Comparison of ENCODE assay signal across 8 cellular contexts in the genomic region with DNA sequence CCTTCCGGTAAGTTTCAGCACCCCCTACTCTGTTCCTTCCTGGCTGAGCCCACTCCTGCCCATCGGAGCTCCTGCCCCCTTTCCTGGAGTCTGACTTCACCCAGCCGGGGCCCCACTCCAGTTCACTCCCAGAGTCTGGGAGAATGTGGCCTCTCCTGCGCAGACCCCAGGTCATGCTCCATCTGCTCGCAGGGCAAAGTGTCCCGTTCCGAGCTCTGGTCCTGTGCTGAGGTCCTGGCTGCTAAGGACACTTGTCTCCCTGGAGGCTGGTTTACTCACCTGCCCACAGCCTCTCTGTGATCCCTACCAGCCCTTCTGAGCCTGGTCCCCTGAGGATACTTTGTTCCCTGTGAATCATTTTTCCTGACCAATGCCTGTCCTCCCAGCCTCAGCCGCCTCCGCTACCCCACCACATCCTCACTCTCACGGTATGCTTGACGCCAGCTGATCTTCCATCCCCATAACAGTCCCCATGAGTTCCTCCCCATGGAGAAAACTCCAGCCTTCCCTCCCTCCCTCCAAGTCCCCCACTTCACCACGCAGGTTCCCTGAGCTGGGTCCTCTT. TPM values are rescaled to one million over a fixed set of nuclear protein-coding genes. Genes with fewer than 3 reads are reported as not detected.
DNase-seq lines count a peak whose midpoint lies in the region; ATAC-seq and TF ChIP-seq lines count a peak whose summit lies in the region.

No MANE protein-coding gene starts in this region.

- intact Hi-C loops in activated CD8-positive, alpha-beta T cell treated with anti-CD3 and anti-CD28 coated beads for 36 hours (cut with micrococcal nuclease) = no loop called here
- intact Hi-C loops in adrenal gland (cut with DNase I) = loop anchor here in 1 of 2 donors (5.0 kb wide), 1 partner anchor 82 kb away; a partner anchor contains a TSS

- H3K4me3 ChIP-seq in adrenal gland (peak overlapping the region in 3 of 4 donors; percentile 13 to 73 (median 25)), BE2C (ENCODE audit: low read depth, low read length) (no peak overlapping the region)

- H3K4me1 ChIP-seq in adrenal gland (replicated peaks in 1 of 2) (peaks cover 62 to 77% of the 10 kb centered on the region in 2 donors), BE2C (peaks cover 7% of the 10 kb centered on the region; the same call in 1 of the 2 replicates)

- H3K36me3 Mint-ChIP-seq in activated CD8-positive, alpha-beta T cell treated with anti-CD3 and anti-CD28 coated beads for 36 hours (ENCODE audit: low read depth) = peaks cover 2% of the 10 kb centered on the region
- H3K36me3 Mint-ChIP-seq in activated CD8-positive, alpha-beta T cell treated with anti-CD3 and anti-CD28 coated beads, Interleukin-2, amount 10 ng/mL, durations not matched to agents 7 days and 5 days (ENCODE audit: low read depth) = peaks cover 6% of the 10 kb centered on the region

- peaks cover 15% of the 10 kb centered on the region for H3K27me3 Mint-ChIP-seq in activated CD8-positive, alpha-beta T cell treated with anti-CD3 and anti-CD28 coated beads for 36 hours
- H3K27me3 Mint-ChIP-seq in activated CD8-positive, alpha-beta T cell treated with anti-CD3 and anti-CD28 coated beads, Interleukin-2, amount 10 ng/mL, durations not matched to agents 7 days and 5 days (ENCODE audit: low read depth) = peaks cover 22% of the 10 kb centered on the region

- POLR2A ChIA-PET in activated CD8-positive, alpha-beta T cell treated with anti-CD3 and anti-CD28 coated beads for 36 hours (lab: Charles Lee) = no interaction called here
- POLR2A ChIA-PET in activated CD8-positive, alpha-beta T cell treated with anti-CD3 and anti-CD28 coated beads, Interleukin-2, amount 10 ng/mL, durations not matched to agents 7 days and 5 days (lab: Charles Lee) = interaction anchor here (0.8 to 1.6 kb wide), 2 partner anchors 8 to 29 kb away, joined by 3 to 4 read pairs; no protein-coding TSS in a partner anchor

- H3K9me3 ChIP-seq in adrenal gland (replicated peaks in 1 of 3) (no peaks in the 10 kb centered on the region), BE2C (no peaks in the 10 kb centered on the region)

- peak in 1 of 2 donors; percentile 68 for TF ChIP-seq POLR2A in adrenal gland (IDR thresholded peaks at IDR 0.05)

- H3K9me3 Mint-ChIP-seq in activated CD8-positive, alpha-beta T cell treated with anti-CD3 and anti-CD28 coated beads for 36 hours = peaks cover 2% of the 10 kb centered on the region
- no peaks in the 10 kb centered on the region for H3K9me3 Mint-ChIP-seq in activated CD8-positive, alpha-beta T cell treated with anti-CD3 and anti-CD28 coated beads, Interleukin-2, amount 10 ng/mL, durations not matched to agents 7 days and 5 days (ENCODE audit: insufficient read depth)

- no peak for TF ChIP-seq CTCF in activated CD8-positive, alpha-beta T cell treated with anti-CD3 and anti-CD28 coated beads for 36 hours (IDR thresholded peaks at IDR 0.05)
- TF ChIP-seq CTCF in adrenal gland (IDR thresholded peaks at IDR 0.05) (peak in 1 of 6 experiments; percentile 9), BE2C (IDR thresholded peaks at IDR 0.05; ENCODE audit: low read depth, low read length) (no peak)

- WGBS in adrenal gland, 4 donors = 22 to 28% (median 24%) methylated on average over 10 to 12 of the region's 12 CpGs

- H3K27ac ChIP-seq in adrenal gland = peak overlapping the region; percentile 39 to 93 (median 78)
- peak overlapping the region; percentile 27 for H3K27ac ChIP-seq in temporal lobe (ENCODE audit: low read depth, low read length)

- H3K27ac Mint-ChIP-seq in activated CD8-positive, alpha-beta T cell treated with anti-CD3 and anti-CD28 coated beads for 36 hours = no peak overlapping the region
- no peak overlapping the region for H3K27ac Mint-ChIP-seq in activated CD8-positive, alpha-beta T cell treated with anti-CD3 and anti-CD28 coated beads, Interleukin-2, amount 10 ng/mL, durations not matched to agents 7 days and 5 days

- H3K36me3 ChIP-seq in adrenal gland (replicated peaks in 1 of 2) (peaks cover 0 to 26% of the 10 kb centered on the region in 2 donors), BE2C (no peaks in the 10 kb centered on the region)

- peaks cover 18% of the 10 kb centered on the region for H3K4me1 Mint-ChIP-seq in activated CD8-positive, alpha-beta T cell treated with anti-CD3 and anti-CD28 coated beads for 36 hours (ENCODE audit: low read depth)
- peaks cover 29% of the 10 kb centered on the region for H3K4me1 Mint-ChIP-seq in activated CD8-positive, alpha-beta T cell treated with anti-CD3 and anti-CD28 coated beads, Interleukin-2, amount 10 ng/mL, durations not matched to agents 7 days and 5 days (ENCODE audit: low read depth)

- no peak for ATAC-seq in activated CD8-positive, alpha-beta T cell treated with anti-CD3 and anti-CD28 coated beads for 36 hours
- ATAC-seq in activated CD8-positive, alpha-beta T cell treated with anti-CD3 and anti-CD28 coated beads, Interleukin-2, amount 10 ng/mL, durations not matched to agents 7 days and 5 days = no peak
- ATAC-seq in HG02884 (IDR thresholded peaks at IDR 0.05; ENCODE audit: unreplicated experiment) (no peak), left lobe of liver (no peak)

- CTCF ChIA-PET in activated CD8-positive, alpha-beta T cell treated with anti-CD3 and anti-CD28 coated beads for 36 hours (lab: Charles Lee) = no interaction called here
- CTCF ChIA-PET in activated CD8-positive, alpha-beta T cell treated with anti-CD3 and anti-CD28 coated beads, Interleukin-2, amount 10 ng/mL, durations not matched to agents 7 days and 5 days (lab: Charles Lee) = no interaction called here

- peak overlapping the region; percentile 16 for H3K4me3 Mint-ChIP-seq in activated CD8-positive, alpha-beta T cell treated with anti-CD3 and anti-CD28 coated beads for 36 hours
- no peak overlapping the region for H3K4me3 Mint-ChIP-seq in activated CD8-positive, alpha-beta T cell treated with anti-CD3 and anti-CD28 coated beads, Interleukin-2, amount 10 ng/mL, durations not matched to agents 7 days and 5 days

- no peak for DNase-seq in activated CD8-positive, alpha-beta T cell treated with anti-CD3 and anti-CD28 coated beads for 36 hours
- DNase-seq in activated CD8-positive, alpha-beta T cell treated with anti-CD3 and anti-CD28 coated beads, Interleukin-2, amount 10 ng/mL, durations not matched to agents 7 days and 5 days = no peak
- DNase-seq in adrenal gland = peak; percentile 39 to 83 (median 76)
- DNase-seq in iPS-NIHi7 (ENCODE audit: extremely low spot score) = peak; percentile 35
- DNase-seq in BE2C = no peak
- no peak for DNase-seq in left lobe of liver (ENCODE audit: low spot score)

- H3K27me3 ChIP-seq in adrenal gland (no peaks in the 10 kb centered on the region), BE2C (peaks cover 22% of the 10 kb centered on the region)

RNA-seq across cellular contexts. Expression of a gene that starts 0.5 kb away (rescaled TPM):
- under 1 TPM; 0.07 to 0.31 TPM for total RNA-seq in activated CD8-positive, alpha-beta T cell treated with anti-CD3 and anti-CD28 coated beads for 36 hours
- total RNA-seq in activated CD8-positive, alpha-beta T cell treated with anti-CD3 and anti-CD28 coated beads, Interleukin-2, amount 10 ng/mL, durations not matched to agents 7 days and 5 days = 1 to 10 TPM in 1 of 2 experiments, under 1 TPM in 1; 0.63 to 1.0 TPM
- total RNA-seq in adrenal gland (100 to 1,000 TPM in 1 of 8 donors, 10 to 100 TPM in 7; 15.7 to 112 (median 31.6) TPM), temporal lobe (0.49 TPM), left lobe of liver (15.7 TPM)
- 100 to 1,000 TPM in 1 of 3 donors, 10 to 100 TPM in 1, 1 to 10 TPM in 1; 6.3 to 267 (median 76.5) TPM for polyA plus RNA-seq in adrenal gland
- polyA plus RNA-seq in BE2C (2012; ENCODE audit: insufficient read depth, insufficient read length, low read depth) = not detected

RNA-seq across cellular contexts. Expression of a gene that starts 13.9 kb away (rescaled TPM):
- 10 to 100 TPM; 44.9 to 45.6 TPM for total RNA-seq in activated CD8-positive, alpha-beta T cell treated with anti-CD3 and anti-CD28 coated beads for 36 hours
- 100 to 1,000 TPM; 153 to 172 TPM for total RNA-seq in activated CD8-positive, alpha-beta T cell treated with anti-CD3 and anti-CD28 coated beads, Interleukin-2, amount 10 ng/mL, durations not matched to agents 7 days and 5 days
- total RNA-seq in adrenal gland = 1,000 to 10,000 TPM; 1,712 to 4,168 (median 2,244) TPM
- 1,000 to 10,000 TPM in 2 of 3 donors, 100 to 1,000 TPM in 1; 641 to 1,561 (median 1,335) TPM for polyA plus RNA-seq in adrenal gland
- 36.9 TPM for total RNA-seq in temporal lobe
- polyA plus RNA-seq in BE2C (2012; ENCODE audit: insufficient read depth, insufficient read length, low read depth) = 193 TPM
- 564 TPM for total RNA-seq in left lobe of liver

RNA-seq across cellular contexts. Expression of a gene that starts 52.9 kb away (rescaled TPM):
- total RNA-seq in activated CD8-positive, alpha-beta T cell treated with anti-CD3 and anti-CD28 coated beads for 36 hours = not detected
- not detected for total RNA-seq in activated CD8-positive, alpha-beta T cell treated with anti-CD3 and anti-CD28 coated beads, Interleukin-2, amount 10 ng/mL, durations not matched to agents 7 days and 5 days
- total RNA-seq in adrenal gland = under 1 TPM in 1 of 8 donors, not detected in 7; 0.61 TPM
- polyA plus RNA-seq in adrenal gland = not detected
- total RNA-seq in temporal lobe = not detected
- not detected for polyA plus RNA-seq in BE2C (2012; ENCODE audit: insufficient read depth, insufficient read length, low read depth)
- 1.4 TPM for total RNA-seq in left lobe of liver

Comparison
In these comparisons a context has a peak if more than half of its experiments do, and no peak if none do; other contexts are left out.
1. DNase-seq: peak in adrenal gland (7 of 7) and iPS-NIHi7 (single experiment); none in activated CD8-positive, alpha-beta T cell treated with anti-CD3 and anti-CD28 coated beads for 36 hours (single experiment), activated CD8-positive, alpha-beta T cell treated with anti-CD3 and anti-CD28 coated beads, Interleukin-2, amount 10 ng/mL, durations not matched to agents 7 days and 5 days (single experiment), BE2C (single experiment) and left lobe of liver (single experiment).